In genomic region chr2:40202798-40203400, GRCh38 we compare ENCODE assay signal across 18 cellular contexts.
DNase-seq lines count a peak whose midpoint lies in the region; ATAC-seq and TF ChIP-seq lines count a peak whose summit lies in the region.
"Had no signal": no experiment of that assay in that cellular context is flagged by ENCODE, and none has a peak within 500 bp of the region (broad histone marks: within the 10 kb centered on the region; RNA-seq: fewer than 3 reads in every experiment).

No MANE protein-coding gene starts in this region.

- DNase-seq in GM23248 = peak; percentile 57
- peak; percentile 37 for DNase-seq in amniotic epithelial cell (ENCODE audit: low read depth)
- DNase-seq in left ventricle myocardium inferior = no peak
- no peak for DNase-seq in smooth muscle cell (lab: John Stamatoyannopoulos, UW; ENCODE audit: unreplicated experiment)
- DNase-seq in DMS114 treated with DMSO at 0.1 percent for 48 hours (lab: John Stamatoyannopoulos, UW; ENCODE audit: unreplicated experiment) = no peak
- DNase-seq: activated CD8-positive, alpha-beta memory T cell treated with anti-CD3 and anti-CD28 coated beads for 24 hours; foreskin melanocyte; GOT3; immature natural killer cell; mucosa of descending colon; NCI-H1105; stimulated activated CD4-positive, alpha-beta T cell treated with anti-CD3 and anti-CD28 coated beads, Interleukin-15, amount 100 ng/mL, for 24 hours had no signal

- H3K9me2 ChIP-seq in GM23248 (ENCODE audit: insufficient read depth) = no peaks in the 10 kb centered on the region

- WGBS in GM23248 (ENCODE audit: low coverage in 1 of 2, low lambda C conversion rate in 2 of 2, missing lambda C conversion rate in 2 of 2), 2 experiments = 0% methylated on average over 1 of the region's 1 CpG
- 22% methylated on average over 1 of the region's 1 CpG for WGBS in smooth muscle cell (ENCODE audit: low lambda C conversion rate)

- no peak for TF ChIP-seq CTCF in left ventricle myocardium inferior (IDR thresholded peaks at IDR 0.05; ENCODE audit: borderline replicate concordance)
- no peak for TF ChIP-seq CTCF in smooth muscle cell (IDR thresholded peaks at IDR 0.05; ENCODE audit: borderline replicate concordance, insufficient read depth, poor library complexity, severe bottlenecking)

- no peaks in the 10 kb centered on the region; the same call in 1 of the 2 replicates for H3K36me3 ChIP-seq in GM23248 (ENCODE audit: low read depth)
- no peaks in the 10 kb centered on the region for H3K36me3 ChIP-seq in left ventricle myocardium inferior
- H3K36me3 ChIP-seq in smooth muscle cell (ENCODE audit: low read depth) = no peaks in the 10 kb centered on the region
- H3K36me3 ChIP-seq: SJSA1, suprapubic skin had no signal

- H4K20me1 ChIP-seq in GM23248 (ENCODE audit: insufficient read depth) = no peaks in the 10 kb centered on the region
- no peaks in the 10 kb centered on the region for H4K20me1 ChIP-seq in smooth muscle cell (ENCODE audit: low read depth)

- H3K9me3 ChIP-seq in GM23248 (ENCODE audit: low read depth) = no peaks in the 10 kb centered on the region
- no peaks in the 10 kb centered on the region for H3K9me3 ChIP-seq in left ventricle myocardium inferior (replicated peaks)
- no peaks in the 10 kb centered on the region for H3K9me3 ChIP-seq in smooth muscle cell (replicated peaks; ENCODE audit: low read depth)
- H3K9me3 ChIP-seq: mucosa of descending colon, suprapubic skin had no signal

- in situ Hi-C loops in GM23248 (cut with MboI) = no loop called here

- intact Hi-C loops in left ventricle myocardium inferior (cut with micrococcal nuclease) = no loop called here

- H3K27me3 ChIP-seq in GM23248 (replicated peaks; ENCODE audit: insufficient read depth) (no peaks in the 10 kb centered on the region), left ventricle myocardium inferior (ENCODE audit: low read depth) (no peaks in the 10 kb centered on the region), smooth muscle cell (ENCODE audit: low read depth) (no peaks in the 10 kb centered on the region)
- H3K27me3 ChIP-seq: SJSA1, suprapubic skin had no signal

- peak overlapping the region; percentile 25; the same call in 1 of the 2 replicates for H2AFZ ChIP-seq in GM23248
- no peak overlapping the region for H2AFZ ChIP-seq in smooth muscle cell (ENCODE audit: low read depth)
- H2AFZ ChIP-seq: parathyroid adenoma had no signal

- H3K79me2 ChIP-seq in GM23248 (ENCODE audit: insufficient read depth) (no peaks in the 10 kb centered on the region), smooth muscle cell (ENCODE audit: low read depth) (no peaks in the 10 kb centered on the region)
- H3K79me2 ChIP-seq: parathyroid adenoma had no signal

- ATAC-seq in GM18909 (IDR thresholded peaks at IDR 0.05; ENCODE audit: poor library complexity, unreplicated experiment) = no peak
- no peak for ATAC-seq in GM18520 (IDR thresholded peaks at IDR 0.05; ENCODE audit: unreplicated experiment)
- ATAC-seq: mucosa of descending colon had no signal

- no peak overlapping the region for H3K4me3 ChIP-seq in GM23248
- H3K4me3 ChIP-seq in left ventricle myocardium inferior = no peak overlapping the region
- no peak overlapping the region for H3K4me3 ChIP-seq in smooth muscle cell
- H3K4me3 ChIP-seq: mucosa of descending colon, SJSA1, suprapubic skin had no signal

- H3K9ac ChIP-seq in GM23248 (no peak overlapping the region), smooth muscle cell (ENCODE audit: low read depth) (no peak overlapping the region)
- H3K9ac ChIP-seq: parathyroid adenoma had no signal

- peaks cover 55% of the 10 kb centered on the region for H3K4me1 ChIP-seq in GM23248 (ENCODE audit: insufficient read depth)
- H3K4me1 ChIP-seq in left ventricle myocardium inferior = peaks cover 64% of the 10 kb centered on the region
- peaks cover 11% of the 10 kb centered on the region for H3K4me1 ChIP-seq in smooth muscle cell (ENCODE audit: low read depth)
- H3K4me1 ChIP-seq: parathyroid adenoma, suprapubic skin had no signal

- H3F3A ChIP-seq in GM23248 (ENCODE audit: insufficient read depth) (peaks cover 39% of the 10 kb centered on the region), smooth muscle cell (ENCODE audit: low read depth) (peaks cover 7% of the 10 kb centered on the region)

- H3K4me2 ChIP-seq in GM23248 (ENCODE audit: unreplicated experiment) (peak overlapping the region; percentile 14), smooth muscle cell (peak overlapping the region; percentile 53)

- H3K27ac ChIP-seq in GM23248 = peak overlapping the region; percentile 44
- H3K27ac ChIP-seq in left ventricle myocardium inferior (replicated peaks) = peak overlapping the region; percentile 13
- H3K27ac ChIP-seq in smooth muscle cell (ENCODE audit: low read depth) = peak overlapping the region; percentile 41
- H3K27ac ChIP-seq: C4-2B, parathyroid adenoma, SJSA1, suprapubic skin had no signal

Comparison
In these comparisons a context has a peak if more than half of its experiments do, and no peak if none do; other contexts are left out.
1. DNase-seq: peak in GM23248 (single experiment) and amniotic epithelial cell (single experiment); none in left ventricle myocardium inferior (single experiment), smooth muscle cell (single experiment) and DMS114 treated with DMSO at 0.1 percent for 48 hours (single experiment).
2. Peak in every context shown above with its lines, with median percentiles within 50 percentile points of each other: H3K27ac ChIP-seq.